In the genomic region with DNA sequence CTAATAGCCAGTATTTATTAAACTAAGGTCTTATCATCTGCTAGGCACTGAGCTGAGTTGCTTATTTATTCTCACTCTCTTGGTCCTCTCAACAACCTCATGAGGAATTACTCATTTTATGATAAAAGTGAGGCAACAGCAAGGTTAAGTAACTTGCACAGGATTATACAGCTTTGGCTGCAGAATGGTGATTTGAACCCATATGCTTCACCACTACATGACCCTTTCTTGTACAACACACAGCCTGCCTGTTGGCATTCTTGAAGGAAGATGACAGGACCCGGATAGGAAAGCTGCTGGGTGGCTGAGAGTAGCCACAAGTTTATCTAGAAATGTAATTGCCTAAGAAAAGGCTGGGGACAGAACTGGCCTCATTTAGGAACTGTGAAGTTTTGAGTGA, we compare ENCODE assay signal across 27 cellular contexts.
"Had no signal": no experiment of that assay in that cellular context is flagged by ENCODE, and none has a peak within 500 bp of the region (broad histone marks: within the 10 kb centered on the region; RNA-seq: fewer than 3 reads in every experiment).

No MANE protein-coding gene starts in this region.

- H3K4me1 ChIP-seq: foreskin keratinocyte had no signal

- H3K27ac ChIP-seq: brain microvascular endothelial cell, esophagus squamous epithelium, foreskin keratinocyte, gastrocnemius medialis, heart left ventricle had no signal

- H3K9me3 ChIP-seq: esophagus squamous epithelium, gastrocnemius medialis, heart left ventricle had no signal

- H3K36me3 ChIP-seq: brain microvascular endothelial cell, esophagus squamous epithelium, gastrocnemius medialis, heart left ventricle had no signal

- H3K27me3 ChIP-seq: brain microvascular endothelial cell, foreskin keratinocyte, gastrocnemius medialis had no signal

- DNase-seq: activated CD4-positive, alpha-beta memory T cell treated with anti-CD3 and anti-CD28 coated beads, Interleukin-2, amount 10 ng/mL, durations not matched to agents 7 days and 5 days; activated CD4-positive, alpha-beta T cell treated with anti-CD3 and anti-CD28 coated beads for 1 hour; activated CD4-positive, alpha-beta T cell treated with anti-CD3 and anti-CD28 coated beads for 4 hours; activated CD4-positive, alpha-beta T cell treated with anti-CD3 and anti-CD28 coated beads, Interleukin-2, amount 10 ng/mL, durations not matched to agents 7 days and 5 days; activated CD4-positive, alpha-beta T cell treated with anti-CD3 and anti-CD28 coated beads, Interleukin-2, amount 50 U/mL, for 4 hours; activated CD8-positive, alpha-beta memory T cell treated with anti-CD3 and anti-CD28 coated beads, Interleukin-2, amount 50 U/mL, for 48 hours; activated gamma-delta T cell; activated naive CD4-positive, alpha-beta T cell; activated naive CD4-positive, alpha-beta T cell treated with anti-CD3 and anti-CD28 coated beads, Interleukin-2, amount 10 ng/mL, durations not matched to agents 7 days and 5 days; activated naive CD8-positive, alpha-beta T cell treated with anti-CD3 and anti-CD28 coated beads, Interleukin-2, amount 10 ng/mL, durations not matched to agents 7 days and 5 days; activated T-cell treated with anti-CD3 and anti-CD28 coated beads for 4 hours; activated T-cell treated with anti-CD3 and anti-CD28 coated beads, Interleukin-2, amount 50 U/mL, for 24 hours; activated T-cell treated with anti-CD3 and anti-CD28 coated beads, Interleukin-2, amount 50 U/mL, for 72 hours; amniotic stem cell; anterior cingulate cortex; brain microvascular endothelial cell; cortex of kidney; dermis blood vessel endothelial cell; effector CD4-positive, alpha-beta T cell; effector memory CD8-positive, alpha-beta T cell; erythroblast; esophagus squamous epithelium; foreskin keratinocyte; gastrocnemius medialis; glutamatergic neuron; heart left ventricle; T-helper 2 cell had no signal

- H3K4me3 ChIP-seq: esophagus squamous epithelium, gastrocnemius medialis, heart left ventricle had no signal
